Comparison of ENCODE assay signal across 20 cellular contexts in the genomic region with DNA sequence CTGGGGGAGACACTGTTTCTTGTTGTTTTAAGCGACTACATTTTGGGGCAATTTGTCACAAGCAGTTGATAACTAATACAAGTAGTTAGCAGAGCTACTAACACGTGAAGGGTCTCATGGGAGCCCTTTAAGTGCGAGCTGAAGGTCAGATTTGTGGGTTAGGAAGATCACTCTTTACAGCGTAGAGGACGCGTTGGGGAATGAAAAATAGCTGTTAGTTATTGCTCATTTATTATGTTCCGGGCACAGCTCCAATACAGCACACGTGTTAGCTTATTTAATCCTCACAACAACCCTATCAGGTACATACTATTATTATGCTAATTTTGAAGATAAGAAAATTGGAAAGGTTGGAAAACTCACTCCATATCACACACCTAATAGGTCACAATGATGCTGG.
"Had no signal": no experiment of that assay in that cellular context is flagged by ENCODE, and none has a peak within 500 bp of the region (broad histone marks: within the 10 kb centered on the region; RNA-seq: fewer than 3 reads in every experiment).

No MANE protein-coding gene starts in this region.

- H3K36me3 ChIP-seq: SJCRH30 had no signal

- DNase-seq: KBM-7, MV-4-11, NCI-H1048, NCI-H1105, NCI-H1417, NCI-H187, NCI-H2029, NCI-H2081 treated with DMSO at 0.1 percent for 48 hours, NCI-H2171, NCI-H226, NCI-H510A, NCI-H524 treated with DMSO at 0.1 percent for 48 hours, NCI-H69, NCI-H774, SHP77 treated with DMSO at 0.1 percent for 48 hours, SJCRH30, T-helper 1 cell had no signal

- H3K9me3 ChIP-seq: SJCRH30 had no signal

- H3K4me1 ChIP-seq: SJCRH30 had no signal

- H3K4me3 ChIP-seq: SJCRH30 had no signal

- H3K27ac ChIP-seq: RWPE1, SJCRH30 had no signal

- ATAC-seq: Panc1, SK-N-SH treated with all-trans-retinoic acid at 6 μM for 48 hours had no signal
